8 cellular contexts compared by ENCODE assay signal in genomic region chr3:129278439-129278969, GRCh38. TPM values are rescaled to one million over a fixed set of nuclear protein-coding genes. Genes with fewer than 3 reads are reported as not detected.
DNase-seq lines count a peak whose midpoint lies in the region; ATAC-seq and TF ChIP-seq lines count a peak whose summit lies in the region.

HMCES (plus strand) TSS chr3:129278870; CDS start chr3:129279733, 863 bp downstream.

- POLR2A ChIA-PET in activated CD4-positive, alpha-beta memory T cell treated with anti-CD3 and anti-CD28 coated beads for 36 hours (lab: Charles Lee), result interaction anchor here (0.5 to 3.1 kb wide), 5 partner anchors 17 to 706 kb away, joined by 4 to 22 read pairs (median 6); a partner anchor contains a TSS

- CTCF ChIA-PET in activated CD4-positive, alpha-beta memory T cell treated with anti-CD3 and anti-CD28 coated beads for 36 hours (lab: Charles Lee), result interaction anchor here (0.6 to 2.5 kb wide), 3 partner anchors 115 to 308 kb away, joined by 3 to 9 read pairs (median 6); no protein-coding TSS in a partner anchor

- H3K9me3 Mint-ChIP-seq in activated CD4-positive, alpha-beta memory T cell treated with anti-CD3 and anti-CD28 coated beads for 36 hours, result no peaks in the 10 kb centered on the region

- H3K9me3 ChIP-seq in left lung, result no peaks in the 10 kb centered on the region

- H3K36me3 Mint-ChIP-seq in activated CD4-positive, alpha-beta memory T cell treated with anti-CD3 and anti-CD28 coated beads for 36 hours, result peaks cover 45% of the 10 kb centered on the region

- peaks cover 52% of the 10 kb centered on the region for H3K4me1 Mint-ChIP-seq in activated CD4-positive, alpha-beta memory T cell treated with anti-CD3 and anti-CD28 coated beads for 36 hours (ENCODE audit: low read depth)

- peak; percentile 55 for ATAC-seq in GM19372 (IDR thresholded peaks at IDR 0.05; ENCODE audit: low read depth, unreplicated experiment)
- ATAC-seq in left lung, result peak; percentile 97

- H3K27me3 Mint-ChIP-seq in activated CD4-positive, alpha-beta memory T cell treated with anti-CD3 and anti-CD28 coated beads for 36 hours, result no peaks in the 10 kb centered on the region

- H3K27ac Mint-ChIP-seq in activated CD4-positive, alpha-beta memory T cell treated with anti-CD3 and anti-CD28 coated beads for 36 hours, result peak within 1 kb of the TSS; percentile 90

- H3K4me3 ChIP-seq in HL-60 (replicated peaks; ENCODE audit: insufficient read depth, low read length) (peak within 1 kb of the TSS; percentile 77), left lung (peak within 1 kb of the TSS; percentile 81 to 86)

- H3K27ac ChIP-seq in HL-60 (replicated peaks), result peak within 1 kb of the TSS; percentile 70
- peak within 1 kb of the TSS; percentile 88 to 89 for H3K27ac ChIP-seq in left lung

- DNase-seq in AG09319 (ENCODE audit: extremely low read depth, low read depth) (peak; percentile 51), HL-60 (ENCODE audit: low read depth in 1 of 2, low spot score in 1 of 2) (peak; percentile 71 to 90), NCI-H82 treated with DMSO at 0.1 percent for 48 hours (lab: John Stamatoyannopoulos, UW; ENCODE audit: unreplicated experiment) (peak; percentile 85), dermis blood vessel endothelial cell (peak; percentile 93), left lung (peak; percentile 96 to 100)
- peak; percentile 97 for DNase-seq in activated CD4-positive, alpha-beta memory T cell treated with anti-CD3 and anti-CD28 coated beads for 36 hours
- DNase-seq in stimulated activated CD4-positive, alpha-beta T cell treated with anti-CD3 and anti-CD28 coated beads, Interleukin-2, amount 100 ng/mL, for 4 hours (ENCODE audit: low read depth), result peak; percentile 90

- H3K27me3 ChIP-seq in HL-60 (ENCODE audit: insufficient read depth, poor library complexity, severe bottlenecking), result no peaks in the 10 kb centered on the region
- H3K27me3 ChIP-seq in left lung, result no peaks in the 10 kb centered on the region

- H3K36me3 ChIP-seq in left lung, result peaks cover 0 to 44% of the 10 kb centered on the region in 2 donors

- peak within 1 kb of the TSS; percentile 89 for H3K4me3 Mint-ChIP-seq in activated CD4-positive, alpha-beta memory T cell treated with anti-CD3 and anti-CD28 coated beads for 36 hours

- H3K4me1 ChIP-seq in left lung, result peaks cover 10 to 47% of the 10 kb centered on the region in 2 donors

- intact Hi-C loops in activated CD4-positive, alpha-beta memory T cell treated with anti-CD3 and anti-CD28 coated beads for 36 hours (cut with micrococcal nuclease), result loop anchor here (1.0 to 2.0 kb wide), 3 partner anchors 38 to 162 kb away; partner anchors contain the start of genes IFT122 and RAB43
- intact Hi-C loops in left lung (cut with DNase I), result no loop called here

- TF ChIP-seq CTCF in AG09319 (IDR thresholded peaks at IDR 0.05; ENCODE audit: low read depth, low read length), result no peak
- no peak for TF ChIP-seq CTCF in HL-60 (IDR thresholded peaks at IDR 0.05; ENCODE audit: insufficient read depth, low read length)
- TF ChIP-seq CTCF in left lung (IDR thresholded peaks at IDR 0.05), result no peak

RNA-seq across cellular contexts. Expression of gene HMCES, which starts in this region (rescaled TPM):
- total RNA-seq in activated CD4-positive, alpha-beta memory T cell treated with anti-CD3 and anti-CD28 coated beads for 36 hours, result 10 to 100 TPM; 58.4 to 61.5 TPM
- total RNA-seq in dermis blood vessel endothelial cell (31.3 and 40.0 TPM in 2 replicates), left lung (10 to 100 TPM; 32.9 to 34.9 TPM)

Comparison
In these comparisons a context has a peak if more than half of its experiments do, and no peak if none do; other contexts are left out.
1. Peak in every context shown above with its lines: DNase-seq, ATAC-seq, H3K4me3 ChIP-seq and H3K27ac ChIP-seq.